ENCODE assay signal across 1 cellular context in the genomic region with DNA sequence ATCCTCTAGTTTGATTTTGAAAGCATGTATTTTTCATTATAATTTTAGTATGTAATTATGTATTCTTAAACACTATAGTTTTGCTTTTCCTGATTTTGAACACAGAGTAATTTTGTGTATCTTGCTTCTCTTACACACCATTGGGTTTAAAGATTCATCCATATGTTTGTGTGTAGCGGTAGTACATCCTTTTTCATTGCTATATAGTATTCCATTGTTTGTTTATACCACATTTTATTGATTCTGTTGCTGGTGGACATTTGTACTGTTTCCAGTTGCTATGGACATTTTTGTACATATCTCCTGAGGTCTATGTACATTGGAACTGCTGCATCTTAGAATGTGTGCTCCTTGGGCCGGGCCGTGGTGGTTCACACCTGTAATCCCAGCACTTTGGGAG.
TF ChIP-seq lines count a peak whose summit lies in the region.

No MANE protein-coding gene starts in this region.

TF ChIP-seq in A549, 52 proteins besides CTCF, POLR2A, EP300 and RAD21:
- TF ChIP-seq, protein P1, sequence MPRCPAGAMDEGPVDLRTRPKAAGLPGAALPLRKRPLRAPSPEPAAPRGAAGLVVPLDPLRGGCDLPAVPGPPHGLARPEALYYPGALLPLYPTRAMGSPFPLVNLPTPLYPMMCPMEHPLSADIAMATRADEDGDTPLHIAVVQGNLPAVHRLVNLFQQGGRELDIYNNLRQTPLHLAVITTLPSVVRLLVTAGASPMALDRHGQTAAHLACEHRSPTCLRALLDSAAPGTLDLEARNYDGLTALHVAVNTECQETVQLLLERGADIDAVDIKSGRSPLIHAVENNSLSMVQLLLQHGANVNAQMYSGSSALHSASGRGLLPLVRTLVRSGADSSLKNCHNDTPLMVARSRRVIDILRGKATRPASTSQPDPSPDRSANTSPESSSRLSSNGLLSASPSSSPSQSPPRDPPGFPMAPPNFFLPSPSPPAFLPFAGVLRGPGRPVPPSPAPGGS (IDR thresholded peaks at IDR 0.05): no peak
- peak; percentile 82 for TF ChIP-seq KDM1A (IDR thresholded peaks at IDR 0.05; ENCODE audit: low read depth)
